8 cellular contexts compared by ENCODE assay signal in genomic region chr12:120469450-120470149, GRCh38. TPM values are rescaled to one million over a fixed set of nuclear protein-coding genes. Genes with fewer than 3 reads are reported as not detected.
DNase-seq lines count a peak whose midpoint lies in the region; ATAC-seq, FAIRE-seq and TF ChIP-seq lines count a peak whose summit lies in the region.

Gene SRSF9, minus strand, starts transcription at chr12:120469748. Its CDS starts 139 bp downstream, at chr12:120469609.

- peaks cover 34 to 65% (median 47%) of the 10 kb centered on the region in 7 donors for H3K4me1 Mint-ChIP-seq in naive thymus-derived CD4-positive, alpha-beta T cell
- peaks cover 18 to 55% of the 10 kb centered on the region in 2 donors for H3K4me1 Mint-ChIP-seq in stimulated activated naive B cell treated with anti-CD40 and anti-IgM and Interleukin-4, amounts not matched to agents 10 μg/mL and 1 μg/mL and 100 μg/mL, for 72 hours

- H4K20me1 ChIP-seq in DND-41 (ENCODE audit: insufficient read depth, low read length) = peaks cover 37% of the 10 kb centered on the region
- H4K20me1 ChIP-seq in Karpas-422 (ENCODE audit: insufficient read depth, low read depth, low read length) = peaks cover 41% of the 10 kb centered on the region

- ATAC-seq in DND-41 (ENCODE audit: insufficient read depth, low read depth) = peak; percentile 89
- peak; percentile 86 for ATAC-seq in GM21825 (IDR thresholded peaks at IDR 0.05; ENCODE audit: unreplicated experiment)
- ATAC-seq in naive thymus-derived CD4-positive, alpha-beta T cell = peak; percentile 95
- peak; percentile 92 to 93 for ATAC-seq in stimulated activated naive B cell treated with anti-CD40 and anti-IgM and Interleukin-4, amounts not matched to agents 10 μg/mL and 1 μg/mL and 100 μg/mL, for 72 hours (replicated peaks)

- DNase-seq in DND-41 = peak; percentile 96
- DNase-seq in Karpas-422 = peak; percentile 99
- DNase-seq in RCC 7860 (ENCODE audit: low spot score) = peak; percentile 86
- DNase-seq in activated T-helper 1 cell treated with Interleukin-2 at 50 U/mL for 16 hours (ENCODE audit: low read depth) = peak; percentile 98
- peak; percentile 98 for DNase-seq in fibroblast of gingiva (ENCODE audit: low read depth)
- DNase-seq in naive thymus-derived CD4-positive, alpha-beta T cell = peak; percentile 96 to 100 (median 97)
- peak; percentile 95 for DNase-seq in stimulated activated naive B cell treated with anti-CD40 and anti-IgM and Interleukin-4, amounts not matched to agents 10 μg/mL and 1 μg/mL and 100 μg/mL, for 72 hours

- intact Hi-C loops in naive thymus-derived CD4-positive, alpha-beta T cell (cut with micrococcal nuclease) = loop anchor here (1.0 to 2.0 kb wide), 13 partner anchors 15 to 217 kb away; partner anchors contain the start of genes COX6A1 (in 2 of the 2), GATC (in 2 of the 2), TRIAP1 (in 2 of the 2) and COQ5 (in 1 of the 2)

- H3K4me1 ChIP-seq in DND-41 (ENCODE audit: insufficient read depth, low read length) (peaks cover 48% of the 10 kb centered on the region), Karpas-422 (ENCODE audit: low read length) (peaks cover 31% of the 10 kb centered on the region)
- peaks cover 4 to 31% of the 10 kb centered on the region in 2 donors for H3K4me1 ChIP-seq in naive thymus-derived CD4-positive, alpha-beta T cell (ENCODE audit: control insufficient read depth in 2 of 2, insufficient read depth in 2 of 2, low read length in 2 of 2)

- CTCF ChIA-PET in naive thymus-derived CD4-positive, alpha-beta T cell (lab: Charles Lee) = interaction anchor here (0.8 to 2.2 kb wide), 12 partner anchors 11 to 178 kb away, joined by 3 to 10 read pairs (median 4); partner anchors contain the start of gene RNU4-2

- H3K4me3 Mint-ChIP-seq in naive thymus-derived CD4-positive, alpha-beta T cell = peak within 1 kb of the TSS; percentile 75 to 99 (median 90)
- peak within 1 kb of the TSS; percentile 94 to 98 for H3K4me3 Mint-ChIP-seq in stimulated activated naive B cell treated with anti-CD40 and anti-IgM and Interleukin-4, amounts not matched to agents 10 μg/mL and 1 μg/mL and 100 μg/mL, for 72 hours

- H2AFZ ChIP-seq in DND-41 (ENCODE audit: low read depth, low read length) (peak within 1 kb of the TSS; percentile 97), Karpas-422 (ENCODE audit: low read length) (peak within 1 kb of the TSS; percentile 66; the same call in 1 of the 2 replicates)

- POLR2A ChIA-PET in naive thymus-derived CD4-positive, alpha-beta T cell (lab: Charles Lee) = interaction anchor here (0.7 to 4.5 kb wide), 17 partner anchors 10 to 434 kb away, joined by 3 to 34 read pairs (median 4); partner anchors contain the start of genes COQ5, COX6A1, DYNLL1 and RNU4-1

- no peaks in the 10 kb centered on the region for H3K9me2 ChIP-seq in Karpas-422 (replicated peaks; ENCODE audit: insufficient read depth, low read length)

- H3K27ac ChIP-seq in DND-41 (ENCODE audit: low read length) = peak within 1 kb of the TSS; percentile 90
- peak within 1 kb of the TSS; percentile 78 for H3K27ac ChIP-seq in Karpas-422 (ENCODE audit: low read length)
- peak within 1 kb of the TSS; percentile 86 for H3K27ac ChIP-seq in naive thymus-derived CD4-positive, alpha-beta T cell (ENCODE audit: low read depth, low read length)

- H3K4me3 ChIP-seq in DND-41 (ENCODE audit: low read depth in 1 of 2, low read length in 2 of 2) (peak within 1 kb of the TSS; percentile 81 to 89), Karpas-422 (ENCODE audit: low read length) (peak within 1 kb of the TSS; percentile 84)
- peak within 1 kb of the TSS; percentile 78 for H3K4me3 ChIP-seq in naive thymus-derived CD4-positive, alpha-beta T cell (ENCODE audit: low read length)

- TF ChIP-seq CTCF in DND-41 (IDR thresholded peaks at IDR 0.05; ENCODE audit: borderline replicate concordance, extremely low read depth, low read length, poor library complexity, severe bottlenecking) = peak; percentile 97

- H3K9ac ChIP-seq in DND-41 (ENCODE audit: low read depth, low read length) (peak within 1 kb of the TSS; percentile 89), Karpas-422 (ENCODE audit: low read length) (peak within 1 kb of the TSS; percentile 98)

- peaks cover 75% of the 10 kb centered on the region for H3K79me2 ChIP-seq in DND-41 (ENCODE audit: insufficient read depth, low read length)
- H3K79me2 ChIP-seq in Karpas-422 (ENCODE audit: low read length) = peaks cover 48% of the 10 kb centered on the region

- H3K4me2 ChIP-seq in DND-41 (ENCODE audit: insufficient read depth, low read length) (peak within 1 kb of the TSS; percentile 78), Karpas-422 (ENCODE audit: low read depth, low read length, poor library complexity, severe bottlenecking) (peak within 1 kb of the TSS; percentile 90)

- H3K9me3 Mint-ChIP-seq in naive thymus-derived CD4-positive, alpha-beta T cell = no peaks in the 10 kb centered on the region
- no peaks in the 10 kb centered on the region for H3K9me3 Mint-ChIP-seq in stimulated activated naive B cell treated with anti-CD40 and anti-IgM and Interleukin-4, amounts not matched to agents 10 μg/mL and 1 μg/mL and 100 μg/mL, for 72 hours

- H3K27me3 ChIP-seq in DND-41 (ENCODE audit: insufficient read depth, low read length, poor library complexity) = no peaks in the 10 kb centered on the region
- no peaks in the 10 kb centered on the region for H3K27me3 ChIP-seq in Karpas-422 (ENCODE audit: low read length)
- no peaks in the 10 kb centered on the region for H3K27me3 ChIP-seq in naive thymus-derived CD4-positive, alpha-beta T cell (ENCODE audit: control insufficient read depth in 2 of 2, insufficient read depth in 2 of 2, low read length in 2 of 2)

- peaks cover 4 to 13% (median 7%) of the 10 kb centered on the region in 5 donors for H3K36me3 Mint-ChIP-seq in naive thymus-derived CD4-positive, alpha-beta T cell
- H3K36me3 Mint-ChIP-seq in stimulated activated naive B cell treated with anti-CD40 and anti-IgM and Interleukin-4, amounts not matched to agents 10 μg/mL and 1 μg/mL and 100 μg/mL, for 72 hours = peaks cover 15 to 21% of the 10 kb centered on the region in 2 donors

- peak within 1 kb of the TSS; percentile 71 to 96 (median 86) for H3K27ac Mint-ChIP-seq in naive thymus-derived CD4-positive, alpha-beta T cell
- H3K27ac Mint-ChIP-seq in stimulated activated naive B cell treated with anti-CD40 and anti-IgM and Interleukin-4, amounts not matched to agents 10 μg/mL and 1 μg/mL and 100 μg/mL, for 72 hours = peak within 1 kb of the TSS; percentile 96

- H3K27me3 Mint-ChIP-seq in naive thymus-derived CD4-positive, alpha-beta T cell = peaks cover 0 to 2% (median 0%) of the 10 kb centered on the region in 5 donors
- no peaks in the 10 kb centered on the region for H3K27me3 Mint-ChIP-seq in stimulated activated naive B cell treated with anti-CD40 and anti-IgM and Interleukin-4, amounts not matched to agents 10 μg/mL and 1 μg/mL and 100 μg/mL, for 72 hours

- no peaks in the 10 kb centered on the region for H3K9me3 ChIP-seq in DND-41 (ENCODE audit: insufficient read depth, low read length, severe bottlenecking)
- no peaks in the 10 kb centered on the region for H3K9me3 ChIP-seq in Karpas-422 (ENCODE audit: low read length)
- H3K9me3 ChIP-seq in naive thymus-derived CD4-positive, alpha-beta T cell (ENCODE audit: control insufficient read depth in 2 of 3, low read length in 3 of 3) = no peaks in the 10 kb centered on the region

- FAIRE-seq in RCC 7860 (lab: Jason Lieb, UNC) = no peak

- H3K36me3 ChIP-seq in DND-41 (ENCODE audit: insufficient read depth, low read length) (peaks cover 32% of the 10 kb centered on the region), Karpas-422 (ENCODE audit: insufficient read depth, low read length) (peaks cover 28% of the 10 kb centered on the region)
- peaks cover 0 to 18% (median 16%) of the 10 kb centered on the region in 3 experiments for H3K36me3 ChIP-seq in naive thymus-derived CD4-positive, alpha-beta T cell (ENCODE audit: control insufficient read depth in 2 of 3, insufficient read depth in 3 of 3, low read length in 3 of 3)

RNA-seq across cellular contexts. Expression of gene SRSF9, which starts in this region (rescaled TPM):
- total RNA-seq in Karpas-422 (2014; rRNA removed; shearing (Covaris generic); ENCODE audit: low replicate concordance) = 158 and 213 TPM in 2 replicates
- 100 to 1,000 TPM; 136 to 191 (median 145) TPM for total RNA-seq in naive thymus-derived CD4-positive, alpha-beta T cell
- 100 to 1,000 TPM; 148 to 152 TPM for polyA plus RNA-seq in naive thymus-derived CD4-positive, alpha-beta T cell

Comparison
In these comparisons a context has a peak if more than half of its experiments do, and no peak if none do; other contexts are left out.
1. Peak in every context shown above with its lines: DNase-seq, ATAC-seq, H3K4me3 ChIP-seq and H3K27ac ChIP-seq.